In the genomic region with DNA sequence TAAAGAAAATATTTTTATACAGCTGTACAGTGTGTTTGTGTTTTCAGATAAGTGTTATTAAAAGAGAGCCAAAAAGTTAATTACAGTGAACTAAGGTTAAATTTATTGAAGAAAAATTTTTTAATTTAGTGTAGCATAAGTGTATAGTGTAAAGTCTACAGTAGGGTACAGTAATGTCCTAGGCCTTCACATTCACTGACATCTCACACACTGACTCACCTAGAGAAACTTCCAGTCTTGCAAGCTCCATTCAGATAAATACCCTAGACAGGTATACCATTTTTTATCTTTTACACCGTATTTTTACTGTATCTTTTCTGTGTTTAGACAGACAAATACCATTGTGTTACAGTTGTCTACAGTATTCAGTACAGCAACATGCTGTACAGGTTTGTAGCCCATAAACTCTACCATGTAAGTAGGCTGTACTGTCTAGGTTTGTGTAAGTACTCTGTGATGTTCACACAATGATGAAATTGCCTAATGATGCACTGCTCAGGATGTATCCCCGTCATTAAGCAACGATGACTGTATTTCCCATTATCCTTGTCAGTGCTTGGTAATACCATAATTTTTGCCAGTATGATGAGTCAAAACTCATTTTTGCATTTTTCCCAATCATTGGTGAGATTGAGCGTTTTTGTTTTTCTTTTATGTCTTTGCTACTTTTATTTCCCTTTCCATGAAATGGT, we compare ENCODE assay signal across 17 cellular contexts. TPM values are rescaled to one million over a fixed set of nuclear protein-coding genes. Genes with fewer than 3 reads are reported as not detected.
DNase-seq lines count a peak whose midpoint lies in the region; ATAC-seq and TF ChIP-seq lines count a peak whose summit lies in the region.
"Had no signal": no experiment of that assay in that cellular context is flagged by ENCODE, and none has a peak within 500 bp of the region (broad histone marks: within the 10 kb centered on the region; RNA-seq: fewer than 3 reads in every experiment).

No MANE protein-coding gene starts in this region.

- H3K9me3 Mint-ChIP-seq in chondrocyte (ENCODE audit: low read depth): no peaks in the 10 kb centered on the region
- H3K9me3 Mint-ChIP-seq: nephron progenitor cell had no signal

- H3K27ac Mint-ChIP-seq in chondrocyte (ENCODE audit: unreplicated experiment): no peak overlapping the region
- H3K27ac Mint-ChIP-seq: nephron progenitor cell had no signal

- H3K27ac ChIP-seq in foreskin keratinocyte (peak overlapping the region; percentile 73), Karpas-422 (ENCODE audit: low read length) (no peak overlapping the region)
- H3K27ac ChIP-seq: cardiac muscle cell, right atrium auricular region, upper lobe of left lung, VCaP had no signal

- H3K9me3 ChIP-seq in Karpas-422 (ENCODE audit: low read length): no peaks in the 10 kb centered on the region
- H3K9me3 ChIP-seq: right atrium auricular region, upper lobe of left lung had no signal

- peaks cover 1% of the 10 kb centered on the region for H3K36me3 Mint-ChIP-seq in chondrocyte (ENCODE audit: low read depth)

- H2AFZ ChIP-seq in Karpas-422 (ENCODE audit: low read length): no peak overlapping the region

- no peaks in the 10 kb centered on the region for H3K27me3 Mint-ChIP-seq in chondrocyte (ENCODE audit: low read depth)

- H3K36me3 ChIP-seq in Karpas-422 (ENCODE audit: insufficient read depth, low read length): no peaks in the 10 kb centered on the region
- H3K36me3 ChIP-seq: cardiac muscle cell, right atrium auricular region, upper lobe of left lung had no signal

- H3K9ac ChIP-seq in Karpas-422 (ENCODE audit: low read length): no peak overlapping the region

- no peak overlapping the region for H3K4me3 Mint-ChIP-seq in chondrocyte (ENCODE audit: unreplicated experiment)
- H3K4me3 Mint-ChIP-seq: nephron progenitor cell had no signal

- H3K4me2 ChIP-seq in Karpas-422 (ENCODE audit: low read depth, low read length, poor library complexity, severe bottlenecking): no peak overlapping the region

- H3K4me1 ChIP-seq in foreskin keratinocyte: peaks cover 23% of the 10 kb centered on the region
- H3K4me1 ChIP-seq in Karpas-422 (ENCODE audit: low read length): peaks cover 10% of the 10 kb centered on the region
- H3K4me1 ChIP-seq: upper lobe of left lung had no signal

- in situ Hi-C loops in astrocyte of the spinal cord (cut with HindIII; ENCODE audit: low sequenced_read_pairs): no loop called here

- DNase-seq in AG09319 (ENCODE audit: extremely low read depth, low read depth): peak; percentile 14
- peak; percentile 56 for DNase-seq in HT1080 (ENCODE audit: low read depth)
- peak; percentile 58 for DNase-seq in astrocyte of the spinal cord (ENCODE audit: low read depth, low spot score)
- peak; percentile 92 to 97 for DNase-seq in foreskin keratinocyte
- DNase-seq in chondrocyte (ENCODE audit: low spot score): no peak
- no peak for DNase-seq in Karpas-422
- DNase-seq: activated gamma-delta T cell; GOT3; nephron progenitor cell; NK-92 treated with Interleukin-12 subunit alpha and Interleukin-12 subunit beta, amount 100 ng/mL, for 24 hours; stimulated activated CD4-positive, alpha-beta T cell treated with anti-CD3 and anti-CD28 coated beads, Interleukin-4, amount 100 ng/mL, for 24 hours; upper lobe of left lung had no signal

- H3K4me1 Mint-ChIP-seq in chondrocyte (ENCODE audit: low read depth): peaks cover 20% of the 10 kb centered on the region

- H3K27me3 ChIP-seq in foreskin keratinocyte (no peaks in the 10 kb centered on the region), Karpas-422 (ENCODE audit: low read length) (no peaks in the 10 kb centered on the region)
- H3K27me3 ChIP-seq: cardiac muscle cell, right atrium auricular region, upper lobe of left lung had no signal

- ATAC-seq in foreskin keratinocyte (peak; percentile 87), HG03175 (IDR thresholded peaks at IDR 0.05; ENCODE audit: unreplicated experiment) (no peak), GM19467 (IDR thresholded peaks at IDR 0.05; ENCODE audit: unreplicated experiment) (no peak)

- H3K4me3 ChIP-seq in astrocyte of the spinal cord (ENCODE audit: low read depth, low read length) (no peak overlapping the region), Karpas-422 (ENCODE audit: low read length) (no peak overlapping the region)
- H3K4me3 ChIP-seq: cardiac muscle cell, right atrium auricular region, upper lobe of left lung had no signal

- TF ChIP-seq CTCF in AG09319 (IDR thresholded peaks at IDR 0.05; ENCODE audit: low read depth, low read length) (no peak), astrocyte of the spinal cord (IDR thresholded peaks at IDR 0.05; ENCODE audit: low read depth, low read length) (no peak), foreskin keratinocyte (conservative IDR thresholded peaks at IDR 0.05) (peak; percentile 56), chondrocyte (IDR thresholded peaks at IDR 0.05) (no peak)

- no peaks in the 10 kb centered on the region for H4K20me1 ChIP-seq in Karpas-422 (ENCODE audit: insufficient read depth, low read depth, low read length)

- H3K9me2 ChIP-seq in Karpas-422 (replicated peaks; ENCODE audit: insufficient read depth, low read length): no peaks in the 10 kb centered on the region

- no peaks in the 10 kb centered on the region for H3K79me2 ChIP-seq in Karpas-422 (ENCODE audit: low read length)

RNA-seq across cellular contexts. Expression of a gene that starts 48.2 kb away (rescaled TPM):
- 20.5 and 26.5 TPM in 2 replicates for total RNA-seq in HT1080 (2014; rRNA removed; shearing (Covaris generic))
- polyA plus RNA-seq in HT1080 (2015; cell fraction: cytosol; rRNA removed): 15.3 and 17.3 TPM in 2 replicates
- 11.6 and 14.2 TPM in 2 replicates for polyA plus RNA-seq in HT1080 (2015; cell fraction: nucleus; rRNA removed)
- total RNA-seq in foreskin keratinocyte: 27.8 and 30.6 TPM in 2 replicates
- polyA plus RNA-seq in foreskin keratinocyte: 11.2 and 12.9 TPM in 2 replicates
- total RNA-seq in chondrocyte: 8.0 to 22.7 TPM (median 22.4 TPM) in 3 replicates
- total RNA-seq in Karpas-422 (2014; rRNA removed; shearing (Covaris generic); ENCODE audit: low replicate concordance): 12.6 and 26.9 TPM in 2 replicates

Comparison
In these comparisons a context has a peak if more than half of its experiments do, and no peak if none do; other contexts are left out.
1. DNase-seq: peak in AG09319 (single experiment), HT1080 (single experiment), astrocyte of the spinal cord (single experiment) and foreskin keratinocyte (2 of 2); none in chondrocyte (single experiment) and Karpas-422 (single experiment).